Comparison of ENCODE assay signal across 34 cellular contexts in genomic region chr15:78090422-78090821, GRCh38. TPM values are rescaled to one million over a fixed set of nuclear protein-coding genes. Genes with fewer than 3 reads are reported as not detected.
"Had no signal": no experiment of that assay in that cellular context is flagged by ENCODE, and none has a peak within 500 bp of the region (broad histone marks: within the 10 kb centered on the region; RNA-seq: fewer than 3 reads in every experiment).

No MANE protein-coding gene starts in this region.

- H3K4me3 Mint-ChIP-seq: memory B cell, natural killer cell had no signal

- H3K9me3 Mint-ChIP-seq: memory B cell, natural killer cell had no signal

- H3K4me2 ChIP-seq: hepatocyte, smooth muscle cell had no signal

- DNase-seq: dermis blood vessel endothelial cell; effector memory CD4-positive, alpha-beta T cell; erythroblast; esophagus squamous epithelium; gastrocnemius medialis; heart left ventricle; kidney; natural killer cell; stimulated activated CD4-positive, alpha-beta T cell treated with anti-CD3 and anti-CD28 coated beads, Interleukin-12 subunit alpha, Interleukin-12 subunit beta, amount 100 ng/mL, for 4 hours; stimulated activated CD4-positive, alpha-beta T cell treated with anti-CD3 and anti-CD28 coated beads, Interleukin-1b, Interleukin-23, amount 100 ng/mL, for 48 hours; stimulated activated CD4-positive, alpha-beta T cell treated with anti-CD3 and anti-CD28 coated beads, Interleukin-4, amount 100 ng/mL, for 1 hour; stimulated activated CD8-positive, alpha-beta memory T cell treated with anti-CD3 and anti-CD28 coated beads, Interleukin-4, amount 100 ng/mL, for 48 hours; stimulated activated naive CD4-positive, alpha-beta T cell treated with Interleukin-2 at 50 U/mL for 16 hours; stomach; thyroid gland; trophoblast cell had no signal

- H3K27ac Mint-ChIP-seq: memory B cell, natural killer cell, progenitor cell of endocrine pancreas had no signal

- H3K79me2 ChIP-seq: hepatocyte had no signal

- H3K27ac ChIP-seq: coronary artery, esophagus squamous epithelium, gastrocnemius medialis, heart left ventricle, hepatocyte, neutrophil, pancreas, stomach, thyroid gland, vagina had no signal

- H3K36me3 ChIP-seq: esophagus squamous epithelium, gastrocnemius medialis, heart left ventricle, neutrophil, pancreas, stomach, thyroid gland, vagina had no signal

- H3K4me3 ChIP-seq: coronary artery, esophagus squamous epithelium, gastrocnemius medialis, heart left ventricle, hepatocyte, lung, pancreas, smooth muscle cell, stomach, thyroid gland, vagina had no signal

- H2AFZ ChIP-seq: hepatocyte had no signal

- H3K36me3 Mint-ChIP-seq: memory B cell, natural killer cell had no signal

- H3K9me3 ChIP-seq: esophagus squamous epithelium, gastrocnemius medialis, heart left ventricle, neutrophil, pancreas, stomach, thyroid gland, vagina had no signal

- H3K27me3 ChIP-seq: esophagus squamous epithelium, gastrocnemius medialis, heart left ventricle, hepatocyte, neutrophil, pancreas, stomach, thyroid gland, vagina had no signal

RNA-seq across cellular contexts. Expression of gene SH2D7, which starts 1.9 kb away (rescaled TPM):
- total RNA-seq: dermis blood vessel endothelial cell, esophagus squamous epithelium, gastrocnemius medialis, glomerular endothelial cell, heart left ventricle, hepatocyte, kidney, left lobe of liver, liver, mononuclear cell, natural killer cell, omental fat pad, progenitor cell of endocrine pancreas, sciatic nerve, smooth muscle cell, subcutaneous adipose tissue, temporal lobe, thyroid gland, ureter, vagina had no signal
